Comparison of ENCODE assay signal across 15 cellular contexts in the genomic region with DNA sequence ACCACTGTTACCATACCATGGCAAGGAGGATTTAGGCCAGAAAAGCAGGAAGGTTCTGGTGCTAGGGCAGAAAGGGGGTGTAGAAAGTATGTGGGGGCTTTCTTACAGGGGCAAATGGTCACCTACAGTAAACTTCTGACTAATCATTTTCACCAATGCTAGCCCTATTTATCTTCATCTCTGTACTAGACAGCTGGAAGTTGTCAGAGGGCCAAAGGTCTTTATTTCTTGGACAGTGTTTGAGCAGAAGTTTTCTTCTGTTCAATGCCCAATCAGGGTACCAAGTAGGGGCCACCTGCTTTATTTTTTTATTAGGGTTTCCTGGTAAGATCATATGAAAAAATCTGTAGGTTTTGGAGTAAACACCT. TPM values are rescaled to one million over a fixed set of nuclear protein-coding genes. Genes with fewer than 3 reads are reported as not detected.
DNase-seq lines count a peak whose midpoint lies in the region; ATAC-seq and TF ChIP-seq lines count a peak whose summit lies in the region.
"Had no signal": no experiment of that assay in that cellular context is flagged by ENCODE, and none has a peak within 500 bp of the region (broad histone marks: within the 10 kb centered on the region; RNA-seq: fewer than 3 reads in every experiment).

No MANE protein-coding gene starts in this region.

- H3K4me1 ChIP-seq in BLaER1 treated with 17β-estradiol and CSF1 and Interleukin-3, amounts not matched to agents 10 nM and 100 nM = peaks cover 31 to 99% (median 72%) of the 10 kb centered on the region in 10 experiments; a peak in 19 of 20 replicates
- H3K4me1 ChIP-seq: BE2C had no signal

- CTCF ChIA-PET in Calu3 (lab: Charles Lee) (interaction anchor here (2.0 kb wide), 1 partner anchor 10 kb away, joined by 7 read pairs; no protein-coding TSS in a partner anchor), RWPE1 (lab: Yijun Ruan, JAX) (no interaction called here)

- peak overlapping the region in 2 of 11 experiments; percentile 1 to 55; a peak in 4 of 22 replicates for H3K27ac ChIP-seq in BLaER1 treated with 17β-estradiol and CSF1 and Interleukin-3, amounts not matched to agents 10 nM and 100 nM
- H3K27ac ChIP-seq in RWPE1 = no peak overlapping the region
- H3K27ac ChIP-seq: SJSA1 had no signal

- peaks cover 64% of the 10 kb centered on the region for H3K4me1 Mint-ChIP-seq in Calu3 (ENCODE audit: low read depth, unreplicated experiment)
- H3K4me1 Mint-ChIP-seq in brain = peaks cover 92% of the 10 kb centered on the region
- peaks cover 65% of the 10 kb centered on the region for H3K4me1 Mint-ChIP-seq in nephron

- BruUV-seq in Calu3 (replicated peaks; lab: Mats Ljungman, UMichigan) = no TSS peak

- no peak for DNase-seq in Calu3
- no peak for DNase-seq in putamen (ENCODE audit: low spot score)
- no peak for DNase-seq in stimulated activated naive CD4-positive, alpha-beta T cell (lab: John Stamatoyannopoulos, UW)
- DNase-seq in RWPE1 (ENCODE audit: low spot score) = no peak
- DNase-seq: activated T-cell treated with anti-CD3 and anti-CD28 coated beads, Interleukin-2, amount 50 U/mL, for 4 hours; amniotic stem cell; BE2C; DMS79 treated with DMSO at 0.1 percent for 48 hours; Karpas-422; NCI-H1436 treated with DMSO at 0.1 percent for 48 hours had no signal

- H3K4me3 Mint-ChIP-seq in Calu3 (ENCODE audit: low read depth, unreplicated experiment) = no peak overlapping the region
- peak overlapping the region in 3 of 5 experiments; percentile 45 to 78 (median 49) for H3K4me3 Mint-ChIP-seq in brain
- H3K4me3 Mint-ChIP-seq in nephron = no peak overlapping the region

- POLR2A ChIA-PET in RWPE1 (lab: Yijun Ruan, JAX; ENCODE audit: low non-redundant PET) = no interaction called here

- no peaks in the 10 kb centered on the region for H3K27me3 Mint-ChIP-seq in Calu3 (ENCODE audit: unreplicated experiment)
- H3K27me3 Mint-ChIP-seq in brain = no peaks in the 10 kb centered on the region
- no peaks in the 10 kb centered on the region for H3K27me3 Mint-ChIP-seq in nephron (ENCODE audit: low read depth)

- peaks cover 0 to 38% (median 12%) of the 10 kb centered on the region in 11 experiments; a peak in 15 of 22 replicates for H3K36me3 ChIP-seq in BLaER1 treated with 17β-estradiol and CSF1 and Interleukin-3, amounts not matched to agents 10 nM and 100 nM
- H3K36me3 ChIP-seq: BE2C, SJSA1 had no signal

- H3K27me3 ChIP-seq in BLaER1 treated with 17β-estradiol and CSF1 and Interleukin-3, amounts not matched to agents 10 nM and 100 nM = no peaks in the 10 kb centered on the region
- H3K27me3 ChIP-seq: BE2C, SJSA1 had no signal

- TF ChIP-seq CTCF in Calu3 (IDR thresholded peaks at IDR 0.05; ENCODE audit: unreplicated experiment) (no peak), brain (conservative IDR thresholded peaks at IDR 0.05) (no peak), nephron (IDR thresholded peaks at IDR 0.05; ENCODE audit: unreplicated experiment in 3 of 3) (no peak), RWPE1 (conservative IDR thresholded peaks at IDR 0.05; ENCODE audit: low read depth) (no peak)

- H3K9me3 ChIP-seq in BLaER1 treated with 17β-estradiol and CSF1 and Interleukin-3, amounts not matched to agents 10 nM and 100 nM (replicated peaks in 1 of 11) = peaks cover 0 to 7% (median 0%) of the 10 kb centered on the region in 11 experiments; a peak in 4 of 22 replicates
- H3K9me3 ChIP-seq: BE2C, SJSA1 had no signal

- H4K20me1 ChIP-seq in BLaER1 treated with 17β-estradiol and CSF1 and Interleukin-3, amounts not matched to agents 10 nM and 100 nM = peaks cover 64 to 100% (median 99%) of the 10 kb centered on the region in 11 experiments

- H3K9me3 Mint-ChIP-seq in Calu3 (ENCODE audit: low read depth, unreplicated experiment) (no peaks in the 10 kb centered on the region), brain (peaks cover 0 to 2% (median 0%) of the 10 kb centered on the region in 5 experiments), nephron (no peaks in the 10 kb centered on the region)
- H3K9me3 Mint-ChIP-seq: activated T-cell treated with anti-CD3 and anti-CD28 coated beads, Interleukin-2, amount 50 U/mL, for 4 hours had no signal

- intact Hi-C loops in Calu3 (cut with micrococcal nuclease; ENCODE audit: unreplicated experiment) = loop anchor here (5.0 kb wide), 1 partner anchor 218 kb away; no protein-coding TSS in a partner anchor

- no peak for ATAC-seq in HG03457 (IDR thresholded peaks at IDR 0.05; ENCODE audit: unreplicated experiment)
- ATAC-seq: activated T-cell treated with anti-CD3 and anti-CD28 coated beads, Interleukin-2, amount 50 U/mL, for 4 hours had no signal

- H3K27ac Mint-ChIP-seq in Calu3 (ENCODE audit: unreplicated experiment) (peak overlapping the region; percentile 46), brain (peak overlapping the region in 4 of 5 experiments; percentile 76 to 93 (median 81)), nephron (peak overlapping the region; percentile 33 to 69 (median 33))

- H3K9ac ChIP-seq in BLaER1 treated with 17β-estradiol and CSF1 and Interleukin-3, amounts not matched to agents 10 nM and 100 nM = no peak overlapping the region

- peak overlapping the region in 7 of 11 experiments; percentile 6 to 76 (median 70); a peak in 10 of 22 replicates for H3K4me2 ChIP-seq in BLaER1 treated with 17β-estradiol and CSF1 and Interleukin-3, amounts not matched to agents 10 nM and 100 nM

- H3K4me3 ChIP-seq in BLaER1 treated with 17β-estradiol and CSF1 and Interleukin-3, amounts not matched to agents 10 nM and 100 nM = no peak overlapping the region
- H3K4me3 ChIP-seq: SJSA1 had no signal

- H3K36me3 Mint-ChIP-seq in Calu3 (ENCODE audit: insufficient read depth, unreplicated experiment) (peaks cover 10% of the 10 kb centered on the region), brain (peaks cover 10% of the 10 kb centered on the region), nephron (ENCODE audit: low read depth) (peaks cover 3% of the 10 kb centered on the region)

RNA-seq across cellular contexts. Expression of a gene that starts 37.6 kb away (rescaled TPM):
- 136 and 151 TPM in 2 replicates for total RNA-seq in Calu3 (2022)
- 89.6 TPM for polyA plus RNA-seq in brain (ENCODE audit: insufficient read depth, low read depth, low replicate concordance)

Comparison
In these comparisons a context has a peak if more than half of its experiments do, and no peak if none do; other contexts are left out.
1. H3K4me3 Mint-ChIP-seq: peak in brain (3 of 5); none in Calu3 (single experiment) and nephron (0 of 3).
2. Peak in every context shown above with its lines, with median percentiles within 50 percentile points of each other: H3K27ac Mint-ChIP-seq.